Comparison of ENCODE assay signal across 8 cellular contexts in genomic region chr3:115040673-115041286, GRCh38.
A peak's percentile ranks its signal among the peaks of the same experiment; 100 is the strongest.
DNase-seq lines count a peak whose midpoint lies in the region; ATAC-seq and TF ChIP-seq lines count a peak whose summit lies in the region.

No MANE protein-coding gene starts in this region.

- no peak overlapping the region for H3K27ac ChIP-seq in body of pancreas
- no peak overlapping the region for H3K27ac ChIP-seq in left lung

- DNase-seq in NCI-H82 (lab: John Stamatoyannopoulos, UW) (peak; percentile 70), NCI-H82 treated with DMSO at 0.1 percent for 48 hours (lab: John Stamatoyannopoulos, UW; ENCODE audit: unreplicated experiment) (no peak), RPMI7951 (ENCODE audit: low read depth) (peak; percentile 57), body of pancreas (peak; percentile 22 to 56 (median 48)), left lung (no peak), putamen (ENCODE audit: low spot score) (no peak)
- peak; percentile 20 for DNase-seq in stimulated activated naive CD4-positive, alpha-beta T cell treated with Interleukin-2 at 50 U/mL for 16 hours (lab: John Stamatoyannopoulos, UW)

- intact Hi-C loops in body of pancreas (cut with DNase I) = no loop called here
- intact Hi-C loops in left lung (cut with DNase I) = no loop called here

- ATAC-seq in HG02885 (IDR thresholded peaks at IDR 0.05; ENCODE audit: poor library complexity, unreplicated experiment) (peak; percentile 71), body of pancreas (no peak), left lung (peak; percentile 71)

- TF ChIP-seq POLR2A in body of pancreas (IDR thresholded peaks at IDR 0.05) = no peak

- H3K4me3 ChIP-seq in body of pancreas (no peak overlapping the region), left lung (no peak overlapping the region)

- no peaks in the 10 kb centered on the region for H3K27me3 ChIP-seq in body of pancreas
- no peaks in the 10 kb centered on the region for H3K27me3 ChIP-seq in left lung

- no peaks in the 10 kb centered on the region for H3K36me3 ChIP-seq in body of pancreas (replicated peaks in 1 of 2; ENCODE audit: insufficient read depth in 1 of 2, low read depth in 2 of 2)
- H3K36me3 ChIP-seq in left lung = no peaks in the 10 kb centered on the region

- H3K4me1 ChIP-seq in body of pancreas (no peaks in the 10 kb centered on the region), left lung (no peaks in the 10 kb centered on the region)

- 30 to 45% methylated on average over 4 of the region's 4 CpGs for WGBS in body of pancreas, 2 donors

- H3K9me3 ChIP-seq in body of pancreas (no peaks in the 10 kb centered on the region), left lung (no peaks in the 10 kb centered on the region)

- TF ChIP-seq CTCF in body of pancreas (IDR thresholded peaks at IDR 0.05) (peak in 6 of 7 experiments; percentile 39 to 63 (median 54)), left lung (IDR thresholded peaks at IDR 0.05) (peak; percentile 41 to 49)

Comparison
In these comparisons a context has a peak if more than half of its experiments do, and no peak if none do; other contexts are left out.
1. DNase-seq: peak in NCI-H82 (single experiment), RPMI7951 (single experiment), body of pancreas (4 of 4) and stimulated activated naive CD4-positive, alpha-beta T cell treated with Interleukin-2 at 50 U/mL for 16 hours (single experiment); none in NCI-H82 treated with DMSO at 0.1 percent for 48 hours (single experiment), left lung (0 of 2) and putamen (single experiment).